In the genomic region with DNA sequence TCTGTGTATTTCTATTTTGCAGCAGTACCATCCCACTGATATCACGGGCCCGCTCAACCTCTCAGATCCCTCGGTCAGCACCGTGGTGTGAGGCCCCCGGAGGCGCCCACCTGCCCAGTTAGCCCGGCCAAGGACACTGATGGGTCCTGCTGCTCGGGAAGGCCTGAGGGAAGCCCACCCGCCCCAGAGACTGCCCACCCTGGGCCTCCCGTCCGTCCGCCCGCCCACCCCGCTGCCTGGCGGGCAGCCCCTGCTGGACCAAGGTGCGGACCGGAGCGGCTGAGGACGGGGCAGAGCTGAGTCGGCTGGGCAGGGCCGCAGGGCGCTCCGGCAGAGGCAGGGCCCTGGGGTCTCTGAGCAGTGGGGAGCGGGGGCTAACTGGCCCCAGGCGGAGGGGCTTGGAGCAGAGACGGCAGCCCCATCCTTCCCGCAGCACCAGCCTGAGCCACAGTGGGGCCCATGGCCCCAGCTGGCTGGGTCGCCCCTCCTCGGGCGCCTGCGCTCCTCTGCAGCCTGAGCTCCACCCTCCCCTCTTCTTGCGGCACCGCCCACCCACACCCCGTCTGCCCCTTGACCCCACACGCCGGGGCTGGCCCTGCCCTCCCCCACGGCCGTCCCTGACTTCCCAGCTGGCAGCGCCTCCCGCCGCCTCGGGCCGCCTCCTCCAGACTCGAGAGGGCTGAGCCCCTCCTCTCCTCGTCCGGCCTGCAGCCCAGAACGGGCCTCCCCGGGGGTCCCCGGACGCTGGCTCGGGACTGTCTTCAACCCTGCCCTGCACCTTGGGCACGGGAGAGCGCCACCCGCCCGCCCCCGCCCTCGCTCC, we compare ENCODE assay signal across 9 cellular contexts. TPM values are rescaled to one million over a fixed set of nuclear protein-coding genes. Genes with fewer than 3 reads are reported as not detected.
DNase-seq lines count a peak whose midpoint lies in the region; ATAC-seq and TF ChIP-seq lines count a peak whose summit lies in the region.
"Had no signal": no experiment of that assay in that cellular context is flagged by ENCODE, and none has a peak within 500 bp of the region (broad histone marks: within the 10 kb centered on the region; RNA-seq: fewer than 3 reads in every experiment).

No MANE protein-coding gene starts in this region.

- TF ChIP-seq CTCF in MCF 10A (IDR thresholded peaks at IDR 0.05; ENCODE audit: unreplicated experiment), result no peak

- no peak overlapping the region for H2AFZ ChIP-seq in neuron (ENCODE audit: low read depth, low read length)

- peaks cover 38% of the 10 kb centered on the region for H3K4me1 ChIP-seq in neuron (ENCODE audit: insufficient read depth, low read length)

- peak overlapping the region; percentile 53 for H3K4me3 Mint-ChIP-seq in MCF 10A (ENCODE audit: unreplicated experiment)
- H3K4me3 Mint-ChIP-seq in activated naive CD4-positive, alpha-beta T cell treated with anti-CD3 and anti-CD28 coated beads for 36 hours, result no peak overlapping the region

- H3K4me3 ChIP-seq in neuron (ENCODE audit: low read length), result peak overlapping the region; percentile 49

- no peaks in the 10 kb centered on the region for H3K36me3 ChIP-seq in neuron (ENCODE audit: insufficient read depth, low read length)

- no peaks in the 10 kb centered on the region for H3K9me3 Mint-ChIP-seq in MCF 10A (ENCODE audit: unreplicated experiment)
- H3K9me3 Mint-ChIP-seq in activated naive CD4-positive, alpha-beta T cell treated with anti-CD3 and anti-CD28 coated beads for 36 hours, result no peaks in the 10 kb centered on the region

- POLR2A ChIA-PET in MCF 10A (lab: Yijun Ruan, JAX), result interaction anchor here (1.4 to 2.0 kb wide), 2 partner anchors 27 to 38 kb away, joined by 3 to 7 read pairs; no protein-coding TSS in a partner anchor

- H3K9me3 ChIP-seq in neuron (ENCODE audit: low read length), result no peaks in the 10 kb centered on the region

- ATAC-seq in GM21381 (IDR thresholded peaks at IDR 0.05; ENCODE audit: unreplicated experiment), result no peak
- ATAC-seq in HG02981 (IDR thresholded peaks at IDR 0.05; ENCODE audit: unreplicated experiment), result no peak

- H3K27me3 Mint-ChIP-seq in MCF 10A (ENCODE audit: insufficient read depth, unreplicated experiment), result peaks cover 13% of the 10 kb centered on the region
- peaks cover 26% of the 10 kb centered on the region for H3K27me3 Mint-ChIP-seq in activated naive CD4-positive, alpha-beta T cell treated with anti-CD3 and anti-CD28 coated beads for 36 hours (ENCODE audit: low read depth)

- CTCF ChIA-PET in MCF 10A (lab: Yijun Ruan, JAX), result no interaction called here
- CTCF ChIA-PET in activated naive CD4-positive, alpha-beta T cell treated with anti-CD3 and anti-CD28 coated beads for 36 hours (lab: Charles Lee), result no interaction called here

- in situ Hi-C loops in G401 (cut with HindIII; ENCODE audit: low sequenced_read_pairs), result loop anchor here (25.0 kb wide), 1 partner anchor 231 kb away; the partner anchor contains the start of genes C8G and FBXW5

- DNase-seq in G401 (ENCODE audit: low spot score) (peak; percentile 51), NCI-H1105 treated with DMSO at 0.1 percent for 48 hours (lab: John Stamatoyannopoulos, UW) (peak; percentile 60), MCF 10A (ENCODE audit: unreplicated experiment) (no peak), NCI-H1092 (lab: John Stamatoyannopoulos, UW) (no peak)
- no peak for DNase-seq in activated naive CD4-positive, alpha-beta T cell treated with anti-CD3 and anti-CD28 coated beads for 36 hours

- H3K36me3 Mint-ChIP-seq in MCF 10A (ENCODE audit: insufficient read depth, unreplicated experiment), result no peaks in the 10 kb centered on the region
- H3K36me3 Mint-ChIP-seq in activated naive CD4-positive, alpha-beta T cell treated with anti-CD3 and anti-CD28 coated beads for 36 hours (ENCODE audit: low read depth), result no peaks in the 10 kb centered on the region

- intact Hi-C loops in MCF 10A (cut with micrococcal nuclease), result no loop called here
- intact Hi-C loops in activated naive CD4-positive, alpha-beta T cell treated with anti-CD3 and anti-CD28 coated beads for 36 hours (cut with micrococcal nuclease), result no loop called here

- H3K4me1 Mint-ChIP-seq in MCF 10A (ENCODE audit: insufficient read depth, unreplicated experiment), result no peaks in the 10 kb centered on the region
- H3K4me1 Mint-ChIP-seq in activated naive CD4-positive, alpha-beta T cell treated with anti-CD3 and anti-CD28 coated beads for 36 hours (ENCODE audit: low read depth), result peaks cover 1% of the 10 kb centered on the region

- H3K27me3 ChIP-seq in neuron (ENCODE audit: insufficient read depth, low read length), result peaks cover 78% of the 10 kb centered on the region

- H3K27ac Mint-ChIP-seq in MCF 10A (ENCODE audit: low read depth, unreplicated experiment), result no peak overlapping the region
- H3K27ac Mint-ChIP-seq in activated naive CD4-positive, alpha-beta T cell treated with anti-CD3 and anti-CD28 coated beads for 36 hours, result no peak overlapping the region

- no TSS peak for BruUV-seq in MCF 10A (replicated peaks; lab: Mats Ljungman, UMichigan)

RNA-seq across cellular contexts. Expression of gene LRRC26, which starts 1.9 kb away (rescaled TPM):
- 1.3 TPM in 1 of 2 replicates, not detected in the other for total RNA-seq in G401 (2014; rRNA removed; shearing (Covaris generic))
- total RNA-seq in MCF 10A (2022), result not detected in 2 replicates
- total RNA-seq in activated naive CD4-positive, alpha-beta T cell treated with anti-CD3 and anti-CD28 coated beads for 36 hours, result not detected
- total RNA-seq: epithelial cell of proximal tubule had no signal

RNA-seq across cellular contexts. Expression of gene TMEM210, which starts 3.9 kb away (rescaled TPM):
- total RNA-seq in G401 (2014; rRNA removed; shearing (Covaris generic)), result not detected in 2 replicates
- total RNA-seq in MCF 10A (2022), result not detected in 2 replicates
- total RNA-seq in activated naive CD4-positive, alpha-beta T cell treated with anti-CD3 and anti-CD28 coated beads for 36 hours, result not detected
- total RNA-seq: epithelial cell of proximal tubule had no signal

RNA-seq across cellular contexts. Expression of gene ANAPC2, which starts 20.4 kb away (rescaled TPM):
- total RNA-seq in G401 (2014; rRNA removed; shearing (Covaris generic)), result 58.8 and 63.6 TPM in 2 replicates
- total RNA-seq in MCF 10A (2022), result 42.1 and 43.6 TPM in 2 replicates
- 10 to 100 TPM; 34.8 to 36.6 TPM for total RNA-seq in activated naive CD4-positive, alpha-beta T cell treated with anti-CD3 and anti-CD28 coated beads for 36 hours

RNA-seq across cellular contexts. Expression of gene SSNA1, which starts 20.5 kb away (rescaled TPM):
- 95.8 and 122 TPM in 2 replicates for total RNA-seq in G401 (2014; rRNA removed; shearing (Covaris generic))
- total RNA-seq in MCF 10A (2022), result 81.4 and 82.6 TPM in 2 replicates
- 10 to 100 TPM; 48.2 to 49.9 TPM for total RNA-seq in activated naive CD4-positive, alpha-beta T cell treated with anti-CD3 and anti-CD28 coated beads for 36 hours

RNA-seq across cellular contexts. Expression of gene GRIN1, which starts 29.0 kb away (rescaled TPM):
- total RNA-seq in G401 (2014; rRNA removed; shearing (Covaris generic)), result not detected in 2 replicates
- 0.61 and 1.4 TPM in 2 replicates for total RNA-seq in MCF 10A (2022)
- under 1 TPM in 1 of 2 experiments, not detected in 1; 0.35 TPM for total RNA-seq in activated naive CD4-positive, alpha-beta T cell treated with anti-CD3 and anti-CD28 coated beads for 36 hours
- total RNA-seq: epithelial cell of proximal tubule had no signal

Comparison
In these comparisons a context has a peak if more than half of its experiments do, and no peak if none do; other contexts are left out.
1. DNase-seq: peak in G401 (single experiment) and NCI-H1105 treated with DMSO at 0.1 percent for 48 hours (single experiment); none in MCF 10A (single experiment), activated naive CD4-positive, alpha-beta T cell treated with anti-CD3 and anti-CD28 coated beads for 36 hours (single experiment) and NCI-H1092 (single experiment).